8 cellular contexts compared by ENCODE assay signal in genomic region chr13:41019027-41019487, GRCh38. TPM values are rescaled to one million over a fixed set of nuclear protein-coding genes. Genes with fewer than 3 reads are reported as not detected.
DNase-seq lines count a peak whose midpoint lies in the region; ATAC-seq and TF ChIP-seq lines count a peak whose summit lies in the region.

Gene ELF1 (minus strand): TSS chr13:41019316. CDS start chr13:40982054, 37,262 bp downstream.

- H3K27ac Mint-ChIP-seq in activated T-helper 1 cell treated with anti-CD3 and anti-CD28 coated beads, Interleukin-12 subunit alpha, Interleukin-12 subunit beta, Interleukin-2, Interleukin-4 antibody, amounts not matched to agents 30 ng/mL and 10 ng/mL and 1 ng/mL, durations not matched to agents 14 hours and 24 hours and 36 hours, result peak within 1 kb of the TSS; percentile 97

- POLR2A ChIA-PET in PC-9 (lab: Charles Lee; ENCODE audit: unreplicated experiment), result interaction anchor here (0.7 kb wide), 2 partner anchors 10 to 815 kb away, joined by 3 to 8 read pairs; no protein-coding TSS in a partner anchor

- H3K4me1 Mint-ChIP-seq in activated T-helper 1 cell treated with anti-CD3 and anti-CD28 coated beads, Interleukin-12 subunit alpha, Interleukin-12 subunit beta, Interleukin-2, Interleukin-4 antibody, amounts not matched to agents 30 ng/mL and 10 ng/mL and 1 ng/mL, durations not matched to agents 14 hours and 24 hours and 36 hours (ENCODE audit: low read depth), result peaks cover 53% of the 10 kb centered on the region

- no peak within 1 kb of the TSS for H3K14ac ChIP-seq in trophoblast cell (ENCODE audit: low read length)

- intact Hi-C loops in PC-9 (cut with micrococcal nuclease; ENCODE audit: unreplicated experiment), result loop anchor here (2.0 to 10.0 kb wide), 3 partner anchors 24 to 54 kb away; partner anchors contain the start of gene WBP4
- intact Hi-C loops in activated T-helper 1 cell treated with anti-CD3 and anti-CD28 coated beads, Interleukin-12 subunit alpha, Interleukin-12 subunit beta, Interleukin-2, Interleukin-4 antibody, amounts not matched to agents 30 ng/mL and 10 ng/mL and 1 ng/mL, durations not matched to agents 14 hours and 24 hours and 36 hours (cut with micrococcal nuclease), result loop anchor here (1.0 to 10.0 kb wide), 7 partner anchors 14 to 917 kb away; partner anchors contain the start of genes KBTBD6 and KBTBD7

- no peaks in the 10 kb centered on the region for H4K20me1 ChIP-seq in PC-9 (ENCODE audit: insufficient read depth)

- H3K9me2 ChIP-seq in PC-9 (ENCODE audit: insufficient read depth), result no peaks in the 10 kb centered on the region

- H3K4ac ChIP-seq in trophoblast cell (ENCODE audit: low read depth, low read length), result no peak within 1 kb of the TSS

- no peak within 1 kb of the TSS for H2BK5ac ChIP-seq in trophoblast cell (ENCODE audit: low read depth, low read length, poor library complexity)

- H3K18ac ChIP-seq in trophoblast cell (ENCODE audit: low read length), result no peak within 1 kb of the TSS

- peaks cover 21% of the 10 kb centered on the region for H3K36me3 Mint-ChIP-seq in activated T-helper 1 cell treated with anti-CD3 and anti-CD28 coated beads, Interleukin-12 subunit alpha, Interleukin-12 subunit beta, Interleukin-2, Interleukin-4 antibody, amounts not matched to agents 30 ng/mL and 10 ng/mL and 1 ng/mL, durations not matched to agents 14 hours and 24 hours and 36 hours (ENCODE audit: low read depth)

- H3K9ac ChIP-seq in trophoblast cell (ENCODE audit: low read length), result no peak within 1 kb of the TSS

- DNase-seq in COLO829 (ENCODE audit: low spot score), result peak; percentile 71
- DNase-seq in PC-9, result peak; percentile 48 to 86
- peak; percentile 49 for DNase-seq in activated T-helper 1 cell treated with anti-CD3 and anti-CD28 coated beads, Interleukin-12 subunit alpha, Interleukin-12 subunit beta, Interleukin-2, Interleukin-4 antibody, amounts not matched to agents 30 ng/mL and 10 ng/mL and 1 ng/mL, durations not matched to agents 14 hours and 24 hours and 36 hours (ENCODE audit: low spot score)
- peak; percentile 22 to 66 for DNase-seq in foreskin fibroblast
- DNase-seq in trophoblast cell, result peak; percentile 59 to 77
- no peak for DNase-seq in NCI-H2107 (lab: John Stamatoyannopoulos, UW)

- H2AFZ ChIP-seq in PC-9, result peak within 1 kb of the TSS; percentile 76
- no peak within 1 kb of the TSS for H2AFZ ChIP-seq in trophoblast cell (ENCODE audit: insufficient read depth, low read length, poor library complexity)

- H2BK12ac ChIP-seq in trophoblast cell (ENCODE audit: low read length), result peak within 1 kb of the TSS; percentile 80

- H4K12ac ChIP-seq in trophoblast cell (ENCODE audit: low read depth, low read length), result no peak within 1 kb of the TSS

- no peaks in the 10 kb centered on the region for H3K27me3 ChIP-seq in PC-9 (ENCODE audit: insufficient read depth, low read depth)
- H3K27me3 ChIP-seq in trophoblast cell (ENCODE audit: insufficient read depth, low read length), result no peaks in the 10 kb centered on the region

- H3K79me2 ChIP-seq in PC-9 (ENCODE audit: low read depth), result peaks cover 65% of the 10 kb centered on the region
- H3K79me2 ChIP-seq in trophoblast cell (ENCODE audit: control insufficient read depth, insufficient read depth, low read length, poor library complexity), result no peaks in the 10 kb centered on the region

- H3K23ac ChIP-seq in trophoblast cell (ENCODE audit: low read length), result no peak within 1 kb of the TSS

- no peaks in the 10 kb centered on the region for H3K9me3 Mint-ChIP-seq in activated T-helper 1 cell treated with anti-CD3 and anti-CD28 coated beads, Interleukin-12 subunit alpha, Interleukin-12 subunit beta, Interleukin-2, Interleukin-4 antibody, amounts not matched to agents 30 ng/mL and 10 ng/mL and 1 ng/mL, durations not matched to agents 14 hours and 24 hours and 36 hours

- H3K4me1 ChIP-seq in PC-9 (replicated peaks; ENCODE audit: insufficient read depth) (peaks cover 31% of the 10 kb centered on the region), trophoblast cell (ENCODE audit: control insufficient read depth in 1 of 2, insufficient read depth in 2 of 2, low read length in 2 of 2) (peaks cover 0 to 4% of the 10 kb centered on the region in 2 experiments)

- H3K4me3 Mint-ChIP-seq in activated T-helper 1 cell treated with anti-CD3 and anti-CD28 coated beads, Interleukin-12 subunit alpha, Interleukin-12 subunit beta, Interleukin-2, Interleukin-4 antibody, amounts not matched to agents 30 ng/mL and 10 ng/mL and 1 ng/mL, durations not matched to agents 14 hours and 24 hours and 36 hours, result peak within 1 kb of the TSS; percentile 91

- H3F3A ChIP-seq in PC-9 (ENCODE audit: insufficient read depth, low read depth), result peaks cover 7% of the 10 kb centered on the region

- no peaks in the 10 kb centered on the region for H3K27me3 Mint-ChIP-seq in activated T-helper 1 cell treated with anti-CD3 and anti-CD28 coated beads, Interleukin-12 subunit alpha, Interleukin-12 subunit beta, Interleukin-2, Interleukin-4 antibody, amounts not matched to agents 30 ng/mL and 10 ng/mL and 1 ng/mL, durations not matched to agents 14 hours and 24 hours and 36 hours (ENCODE audit: insufficient read depth)

- WGBS in trophoblast cell (ENCODE audit: extremely low coverage, insufficient coverage, insufficient read length), result no CpG with 5 or more reads among the region's 4 CpGs

- H3K4me3 ChIP-seq in PC-9 (peak within 1 kb of the TSS; percentile 77), foreskin fibroblast (ENCODE audit: low read depth in 1 of 2, low read length in 2 of 2) (no peak within 1 kb of the TSS), trophoblast cell (ENCODE audit: low read depth, low read length) (no peak within 1 kb of the TSS)

- TSS peak; percentile 60 for BruUV-seq in PC-9 (replicated peaks; lab: Mats Ljungman, UMichigan)

- TF ChIP-seq CTCF in PC-9 (conservative IDR thresholded peaks at IDR 0.05) (no peak), foreskin fibroblast (IDR thresholded peaks at IDR 0.05; ENCODE audit: low read depth, low read length) (no peak)

- ATAC-seq in GM19324 (IDR thresholded peaks at IDR 0.05; ENCODE audit: low FRiP score, unreplicated experiment), result peak; percentile 86
- ATAC-seq in HG03378 (IDR thresholded peaks at IDR 0.05; ENCODE audit: unreplicated experiment), result peak; percentile 92

- peak within 1 kb of the TSS; percentile 47 for H4K8ac ChIP-seq in trophoblast cell (ENCODE audit: low read depth, low read length)

- peak within 1 kb of the TSS; percentile 100 for H3K27ac ChIP-seq in PC-9
- peak within 1 kb of the TSS; percentile 17 for H3K27ac ChIP-seq in trophoblast cell (ENCODE audit: low read depth, low read length)

- CTCF ChIA-PET in PC-9 (lab: Charles Lee), result interaction anchor here (0.5 kb wide), 1 partner anchor 34 kb away, joined by 3 read pairs; no protein-coding TSS in a partner anchor

- H3K79me1 ChIP-seq in trophoblast cell (ENCODE audit: low read length), result no peaks in the 10 kb centered on the region

- H3K4me2 ChIP-seq in PC-9 (peak within 1 kb of the TSS; percentile 92), trophoblast cell (ENCODE audit: low read length) (peak within 1 kb of the TSS; percentile 47)

- H2AK5ac ChIP-seq in trophoblast cell (ENCODE audit: low read length), result no peak within 1 kb of the TSS

- H3K36me3 ChIP-seq in PC-9 (ENCODE audit: low read depth) (0 out of 2 replicates have a peak, but pooled peaks cover 5% of the 10 kb centered on the region), trophoblast cell (ENCODE audit: control insufficient read depth in 1 of 2, insufficient read depth in 2 of 2, low read length in 2 of 2) (peaks cover 0 to 1% of the 10 kb centered on the region in 2 experiments)

- no peak within 1 kb of the TSS for H4K91ac ChIP-seq in trophoblast cell (ENCODE audit: low read depth, low read length)

- H3K9me3 ChIP-seq in PC-9 (ENCODE audit: insufficient read depth, low read depth) (no peaks in the 10 kb centered on the region), trophoblast cell (ENCODE audit: insufficient read depth, low read depth, low read length) (no peaks in the 10 kb centered on the region)

- peak within 1 kb of the TSS; percentile 51 for H2BK120ac ChIP-seq in trophoblast cell (ENCODE audit: insufficient read depth, low read length, poor library complexity)

RNA-seq across cellular contexts. Expression of gene ELF1, which starts in this region (rescaled TPM):
- total RNA-seq in PC-9 (2021), result 31.2 and 36.0 TPM in 2 replicates
- 75.3 and 76.8 TPM in 2 replicates for total RNA-seq in activated T-helper 1 cell treated with anti-CD3 and anti-CD28 coated beads, Interleukin-12 subunit alpha, Interleukin-12 subunit beta, Interleukin-2, Interleukin-4 antibody, amounts not matched to agents 30 ng/mL and 10 ng/mL and 1 ng/mL, durations not matched to agents 14 hours and 24 hours and 36 hours
- 55.9 and 56.2 TPM in 2 replicates for polyA plus RNA-seq in trophoblast cell (2013)
